Comparison of ENCODE assay signal across 8 cellular contexts in the genomic region with DNA sequence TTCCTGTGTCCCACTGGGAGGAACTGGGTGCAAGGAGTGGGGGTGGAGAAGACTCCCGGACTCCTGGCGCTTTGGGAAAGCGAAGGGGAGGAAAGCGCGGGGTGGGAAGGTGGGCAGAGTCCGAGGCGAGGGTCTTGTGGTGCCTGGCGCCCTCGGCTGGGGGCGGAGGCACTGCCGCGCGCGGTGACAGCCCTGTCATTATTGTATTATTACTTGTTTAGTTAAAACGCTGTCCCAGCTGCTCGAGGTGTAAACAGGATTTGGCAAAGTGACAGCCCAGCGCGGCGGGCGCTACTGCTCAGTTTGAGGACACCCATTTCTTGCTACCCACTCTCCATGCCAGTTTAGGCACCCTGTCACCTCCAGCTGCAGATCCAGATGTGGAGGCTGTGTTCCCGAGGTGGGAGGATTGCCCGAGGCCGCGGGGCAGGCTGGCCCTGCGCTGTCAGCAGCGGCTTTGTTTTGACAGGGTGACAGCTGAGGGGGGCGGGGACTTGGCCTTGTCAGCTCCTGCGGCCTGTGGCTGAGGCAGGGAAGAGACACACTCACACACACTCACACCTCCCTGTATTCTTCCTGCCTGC. TPM values are rescaled to one million over a fixed set of nuclear protein-coding genes. Genes with fewer than 3 reads are reported as not detected.
DNase-seq lines count a peak whose midpoint lies in the region; TF ChIP-seq lines count a peak whose summit lies in the region.

No MANE protein-coding gene starts in this region.

- H3K4me1 ChIP-seq in HAP-1 (peaks cover 20% of the 10 kb centered on the region), ascending aorta (peaks cover 8 to 40% of the 10 kb centered on the region in 2 donors)

- TF ChIP-seq CTCF in ascending aorta (IDR thresholded peaks at IDR 0.05), result no peak

- H3K36me3 ChIP-seq in HAP-1 (replicated peaks) (no peaks in the 10 kb centered on the region), ascending aorta (no peaks in the 10 kb centered on the region)

- peak; percentile 80 to 91 for DNase-seq in HAP-1 (ENCODE audit: low spot score in 2 of 2)
- peak; percentile 77 for DNase-seq in M059J (ENCODE audit: low read depth)
- DNase-seq in T-helper 2 cell, result peak; percentile 40 to 85 (median 66)
- peak; percentile 59 to 91 for DNase-seq in ascending aorta (ENCODE audit: low spot score in 2 of 2)
- peak; percentile 68 for DNase-seq in hepatic stellate cell (ENCODE audit: low spot score)
- DNase-seq in renal cortical epithelial cell (ENCODE audit: low read depth), result peak; percentile 59
- no peak for DNase-seq in GOT3 (lab: John Stamatoyannopoulos, UW)

- in situ Hi-C loops in HAP-1 (cut with MboI; ENCODE audit: low sequenced_read_pairs), result loop anchor here (5.0 kb wide), 1 partner anchor 94 kb away; a partner anchor contains a TSS

- H3K4me3 ChIP-seq in GM08714 (ENCODE audit: low read length), result peak overlapping the region; percentile 81
- peak overlapping the region; percentile 49 for H3K4me3 ChIP-seq in HAP-1
- peak overlapping the region; percentile 74 to 88 for H3K4me3 ChIP-seq in ascending aorta

- no peaks in the 10 kb centered on the region for H3K9me3 ChIP-seq in HAP-1
- no peaks in the 10 kb centered on the region for H3K9me3 ChIP-seq in ascending aorta

- peak overlapping the region; percentile 96 to 97 for H3K27ac ChIP-seq in ascending aorta

- H3K27me3 ChIP-seq in HAP-1 (ENCODE audit: low read depth) (no peaks in the 10 kb centered on the region), ascending aorta (no peaks in the 10 kb centered on the region)

- intact Hi-C loops in ascending aorta (cut with DNase I), result loop anchor here (1.0 to 10.0 kb wide), 6 partner anchors 16 to 616 kb away; a partner anchor contains a TSS

RNA-seq across cellular contexts. Expression of a gene that starts 1.0 kb away (rescaled TPM):
- 7.3 and 14.7 TPM in 2 replicates for total RNA-seq in M059J (2014; rRNA removed; shearing (Covaris generic))
- total RNA-seq in ascending aorta, result 10.5 TPM
- total RNA-seq in renal cortical epithelial cell, result 6.6 and 13.6 TPM in 2 replicates

RNA-seq across cellular contexts. Expression of a gene that starts 29.2 kb away (rescaled TPM):
- total RNA-seq in M059J (2014; rRNA removed; shearing (Covaris generic)), result not detected in 2 replicates
- total RNA-seq in ascending aorta (not detected), renal cortical epithelial cell (not detected in 2 replicates)
